Comparison of ENCODE assay signal across 8 cellular contexts in the genomic region with DNA sequence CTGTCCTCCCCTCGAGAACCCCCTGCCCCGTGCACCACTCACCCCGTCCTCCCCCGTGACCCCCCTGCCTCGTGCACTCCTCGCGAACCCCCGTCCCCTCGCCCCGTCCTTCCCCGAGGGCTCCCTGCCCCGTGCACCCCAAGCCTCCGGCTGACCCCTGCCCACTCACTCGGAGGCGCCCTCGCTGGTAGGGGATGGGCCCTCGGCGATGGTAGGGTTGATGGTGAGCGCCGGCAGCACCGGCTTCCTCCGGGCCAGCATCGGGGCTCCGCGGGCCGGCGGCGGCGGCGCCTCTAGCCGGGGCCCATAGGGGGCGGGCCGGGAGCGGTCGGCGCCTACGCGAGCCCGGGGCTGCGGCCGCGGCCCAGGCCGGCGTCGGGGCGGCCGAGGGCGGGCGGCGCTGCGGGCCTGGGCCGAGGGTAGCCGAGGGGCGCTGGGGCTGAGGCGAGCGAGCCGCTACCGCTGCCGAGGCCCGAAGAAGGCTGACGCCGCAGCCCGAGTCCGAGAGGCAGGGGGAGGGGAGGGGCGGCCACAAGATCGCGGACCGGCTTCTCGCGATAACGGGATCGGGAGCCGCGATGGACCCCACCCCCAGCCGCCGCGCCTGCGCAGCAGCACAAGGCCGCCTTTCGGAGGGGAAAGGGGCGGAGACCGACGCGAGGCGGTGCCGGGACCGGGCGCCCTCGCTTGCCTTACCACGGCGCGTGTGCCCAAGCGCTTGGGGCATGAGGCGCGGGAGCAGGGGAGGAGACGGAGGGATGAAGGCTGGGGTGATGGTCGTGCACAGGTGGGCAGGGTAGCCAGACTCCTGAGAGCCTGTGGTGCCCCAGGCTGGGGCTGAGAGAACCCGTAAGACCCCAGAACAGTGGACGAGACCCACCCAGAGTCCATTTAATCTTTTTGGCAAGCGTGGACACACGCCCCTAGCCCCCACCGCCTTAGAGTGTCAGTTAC. TPM values are rescaled to one million over a fixed set of nuclear protein-coding genes. Genes with fewer than 3 reads are reported as not detected.
DNase-seq lines count a peak whose midpoint lies in the region; ATAC-seq and TF ChIP-seq lines count a peak whose summit lies in the region.

Gene MAP2K2, minus strand, starts transcription at position 508 of the 954 bp plus-strand sequence. Its CDS starts 247 bp downstream, at position 261.

- peak; percentile 82 for ATAC-seq in HG03342 (IDR thresholded peaks at IDR 0.05; ENCODE audit: unreplicated experiment)
- ATAC-seq in activated CD4-positive, alpha-beta T cell treated with anti-CD3 and anti-CD28 coated beads for 36 hours, result peak; percentile 96

- H3K4me3 ChIP-seq in AG04450 (ENCODE audit: low read depth, low read length), result peak within 1 kb of the TSS; percentile 86

- H3K4me3 Mint-ChIP-seq in activated CD4-positive, alpha-beta T cell treated with anti-CD3 and anti-CD28 coated beads for 36 hours, result peak within 1 kb of the TSS; percentile 97
- H3K4me3 Mint-ChIP-seq in chondrocyte (ENCODE audit: unreplicated experiment), result peak within 1 kb of the TSS; percentile 95

- in situ Hi-C loops in GM18951 (cut with MboI; ENCODE audit: low sequenced_read_pairs, unreplicated experiment), result no loop called here

- no peaks in the 10 kb centered on the region for H3K9me3 Mint-ChIP-seq in activated CD4-positive, alpha-beta T cell treated with anti-CD3 and anti-CD28 coated beads for 36 hours (ENCODE audit: low read depth)
- H3K9me3 Mint-ChIP-seq in chondrocyte (ENCODE audit: low read depth), result no peaks in the 10 kb centered on the region

- POLR2A ChIA-PET in AG04450 (lab: Yijun Ruan, JAX), result no interaction called here
- POLR2A ChIA-PET in activated CD4-positive, alpha-beta T cell treated with anti-CD3 and anti-CD28 coated beads for 36 hours (lab: Charles Lee), result no interaction called here

- intact Hi-C loops in activated CD4-positive, alpha-beta T cell treated with anti-CD3 and anti-CD28 coated beads for 36 hours (cut with DNase I, micrococcal nuclease), result loop anchor here (1.0 to 10.0 kb wide), 13 partner anchors 16 to 619 kb away; partner anchors contain the start of genes ZBTB7A (in 2 of the 2), ANKRD24 (in 1 of the 2), DAPK3 (in 1 of the 2) and DOHH (in 1 of the 2)

- no peaks in the 10 kb centered on the region; the same call in 1 of the 2 replicates for H3K9me3 ChIP-seq in AG04450 (ENCODE audit: control insufficient read depth, insufficient read depth, low read length)

- TF ChIP-seq POLR2A in GM18951 (IDR thresholded peaks at IDR 0.05; ENCODE audit: extremely low read depth, insufficient read depth, insufficient read length), result peak; percentile 93

- peak within 1 kb of the TSS; percentile 92 for H3K27ac Mint-ChIP-seq in activated CD4-positive, alpha-beta T cell treated with anti-CD3 and anti-CD28 coated beads for 36 hours
- H3K27ac Mint-ChIP-seq in chondrocyte (ENCODE audit: unreplicated experiment), result peak within 1 kb of the TSS; percentile 90

- DNase-seq in AG04450 (ENCODE audit: low read depth, low spot score), result peak; percentile 64
- DNase-seq in NCI-H510A (lab: John Stamatoyannopoulos, UW), result peak; percentile 93
- DNase-seq in activated CD4-positive, alpha-beta T cell treated with anti-CD3 and anti-CD28 coated beads for 36 hours, result peak; percentile 98
- peak; percentile 98 for DNase-seq in chondrocyte (ENCODE audit: low spot score)
- DNase-seq in kidney glomerular epithelial cell (lab: John Stamatoyannopoulos, UW), result peak; percentile 84
- DNase-seq in stimulated activated CD4-positive, alpha-beta T cell treated with anti-CD3 and anti-CD28 coated beads, Interleukin-15, amount 100 ng/mL, for 48 hours (ENCODE audit: low read depth in 2 of 2), result peak; percentile 94 to 95

- TF ChIP-seq CTCF in AG04450 (IDR thresholded peaks at IDR 0.05; ENCODE audit: low read depth, low read length) (no peak), chondrocyte (IDR thresholded peaks at IDR 0.05) (no peak)

- H3K4me1 Mint-ChIP-seq in activated CD4-positive, alpha-beta T cell treated with anti-CD3 and anti-CD28 coated beads for 36 hours, result peaks cover 18% of the 10 kb centered on the region
- H3K4me1 Mint-ChIP-seq in chondrocyte (ENCODE audit: low read depth), result peaks cover 26% of the 10 kb centered on the region

- no peaks in the 10 kb centered on the region for H3K27me3 Mint-ChIP-seq in activated CD4-positive, alpha-beta T cell treated with anti-CD3 and anti-CD28 coated beads for 36 hours
- H3K27me3 Mint-ChIP-seq in chondrocyte (ENCODE audit: low read depth), result no peaks in the 10 kb centered on the region

- CTCF ChIA-PET in AG04450 (lab: Charles Lee), result interaction anchor here (2.3 kb wide), 1 partner anchor 16 kb away, joined by 9 read pairs; no protein-coding TSS in a partner anchor
- CTCF ChIA-PET in activated CD4-positive, alpha-beta T cell treated with anti-CD3 and anti-CD28 coated beads for 36 hours (lab: Charles Lee), result no interaction called here

- H3K36me3 Mint-ChIP-seq in activated CD4-positive, alpha-beta T cell treated with anti-CD3 and anti-CD28 coated beads for 36 hours (ENCODE audit: low read depth), result peaks cover 2% of the 10 kb centered on the region
- H3K36me3 Mint-ChIP-seq in chondrocyte (ENCODE audit: low read depth), result peaks cover 3% of the 10 kb centered on the region

- no peak within 1 kb of the TSS for H3K27ac ChIP-seq in AG04450 (ENCODE audit: low read depth, low read length)

- H3K27me3 ChIP-seq in AG04450 (ENCODE audit: control insufficient read depth, insufficient read depth, low read length), result no peaks in the 10 kb centered on the region

RNA-seq across cellular contexts. Expression of gene MAP2K2, which starts in this region (rescaled TPM):
- polyA plus RNA-seq in AG04450 (2011; rRNA removed), result 65.1 and 104 TPM in 2 replicates
- polyA minus RNA-seq in AG04450 (2011; rRNA and poly(A)+ RNA removed), result 75.9 and 88.2 TPM in 2 replicates
- 100 to 1,000 TPM; 108 to 133 TPM for total RNA-seq in activated CD4-positive, alpha-beta T cell treated with anti-CD3 and anti-CD28 coated beads for 36 hours
- 131 to 168 TPM (median 158 TPM) in 3 replicates for total RNA-seq in chondrocyte
